10 cellular contexts compared by ENCODE assay signal in genomic region chr2:158994920-158995676, GRCh38. TPM values are rescaled to one million over a fixed set of nuclear protein-coding genes. Genes with fewer than 3 reads are reported as not detected.
A peak's percentile ranks its signal among the peaks of the same experiment; 100 is the strongest.
DNase-seq lines count a peak whose midpoint lies in the region; ATAC-seq and TF ChIP-seq lines count a peak whose summit lies in the region.
"Had no signal": no experiment of that assay in that cellular context is flagged by ENCODE, and none has a peak within 500 bp of the region (broad histone marks: within the 10 kb centered on the region; RNA-seq: fewer than 3 reads in every experiment).

No MANE protein-coding gene starts in this region.

- H3K9me3 ChIP-seq in smooth muscle cell (replicated peaks; ENCODE audit: low read depth) = no peaks in the 10 kb centered on the region

- H3K9ac ChIP-seq in smooth muscle cell (ENCODE audit: low read depth) = no peak overlapping the region

- no peaks in the 10 kb centered on the region for H3K9me3 Mint-ChIP-seq in activated CD4-positive, alpha-beta T cell treated with anti-CD3 and anti-CD28 coated beads, Interleukin-2, amount 10 ng/mL, durations not matched to agents 24 days and 14 days

- H3K27me3 Mint-ChIP-seq in activated CD4-positive, alpha-beta T cell treated with anti-CD3 and anti-CD28 coated beads, Interleukin-2, amount 10 ng/mL, durations not matched to agents 24 days and 14 days = peaks cover 3% of the 10 kb centered on the region

- intact Hi-C loops in activated CD4-positive, alpha-beta T cell treated with anti-CD3 and anti-CD28 coated beads, Interleukin-2, amount 10 ng/mL, durations not matched to agents 24 days and 14 days (cut with micrococcal nuclease) = no loop called here

- H3K4me1 Mint-ChIP-seq in activated CD4-positive, alpha-beta T cell treated with anti-CD3 and anti-CD28 coated beads, Interleukin-2, amount 10 ng/mL, durations not matched to agents 24 days and 14 days = peaks cover 2% of the 10 kb centered on the region

- peaks cover 9% of the 10 kb centered on the region for H3F3A ChIP-seq in smooth muscle cell (ENCODE audit: low read depth)

- H3K27ac Mint-ChIP-seq in activated CD4-positive, alpha-beta T cell treated with anti-CD3 and anti-CD28 coated beads, Interleukin-2, amount 10 ng/mL, durations not matched to agents 24 days and 14 days = no peak overlapping the region

- DNase-seq in NCI-H2227 (lab: John Stamatoyannopoulos, UW; ENCODE audit: unreplicated experiment) (peak; percentile 19), NCI-H2227 treated with DMSO at 0.1 percent for 48 hours (lab: John Stamatoyannopoulos, UW) (no peak), NCI-H2029 (lab: John Stamatoyannopoulos, UW) (peak; percentile 67), epithelial cell of esophagus (ENCODE audit: low read depth) (peak; percentile 25), smooth muscle cell (lab: John Stamatoyannopoulos, UW; ENCODE audit: unreplicated experiment) (no peak), NCI-H128 (lab: John Stamatoyannopoulos, UW; ENCODE audit: unreplicated experiment) (no peak)
- no peak for DNase-seq in activated CD4-positive, alpha-beta T cell treated with anti-CD3 and anti-CD28 coated beads, Interleukin-2, amount 10 ng/mL, durations not matched to agents 24 days and 14 days
- DNase-seq: amygdala, NCI-H524 treated with DMSO at 0.1 percent for 48 hours had no signal

- 27% methylated on average over 5 of the region's 5 CpGs for WGBS in smooth muscle cell (ENCODE audit: low lambda C conversion rate)

- H2AFZ ChIP-seq in smooth muscle cell (ENCODE audit: low read depth) = no peak overlapping the region

- H3K36me3 ChIP-seq in smooth muscle cell (ENCODE audit: low read depth) = no peaks in the 10 kb centered on the region

- peaks cover 13% of the 10 kb centered on the region for H3K4me1 ChIP-seq in smooth muscle cell (ENCODE audit: low read depth)

- no peaks in the 10 kb centered on the region for H3K36me3 Mint-ChIP-seq in activated CD4-positive, alpha-beta T cell treated with anti-CD3 and anti-CD28 coated beads, Interleukin-2, amount 10 ng/mL, durations not matched to agents 24 days and 14 days (ENCODE audit: low read depth)

- peaks cover 13% of the 10 kb centered on the region for H3K27me3 ChIP-seq in smooth muscle cell (ENCODE audit: low read depth)

- H3K4me3 Mint-ChIP-seq in activated CD4-positive, alpha-beta T cell treated with anti-CD3 and anti-CD28 coated beads, Interleukin-2, amount 10 ng/mL, durations not matched to agents 24 days and 14 days = no peak overlapping the region

- peak overlapping the region; percentile 25 for H3K4me2 ChIP-seq in smooth muscle cell

- peak overlapping the region; percentile 4 for H3K27ac ChIP-seq in smooth muscle cell (ENCODE audit: low read depth)

- no peak overlapping the region for H3K4me3 ChIP-seq in epithelial cell of esophagus (ENCODE audit: low read length)
- H3K4me3 ChIP-seq in smooth muscle cell = no peak overlapping the region

- TF ChIP-seq CTCF in epithelial cell of esophagus (IDR thresholded peaks at IDR 0.05; ENCODE audit: insufficient read depth, low read depth, low read length, missing control alignments) (no peak), smooth muscle cell (IDR thresholded peaks at IDR 0.05; ENCODE audit: borderline replicate concordance, insufficient read depth, poor library complexity, severe bottlenecking) (no peak)

- peaks cover 76% of the 10 kb centered on the region for H3K79me2 ChIP-seq in smooth muscle cell (ENCODE audit: low read depth)

- ATAC-seq in activated CD4-positive, CD25-positive, alpha-beta regulatory T cell treated with anti-CD3 and anti-CD28 coated beads, Interleukin-2, amount 50 U/mL, for 24 hours = no peak

- peaks cover 100% of the 10 kb centered on the region for H4K20me1 ChIP-seq in smooth muscle cell (ENCODE audit: low read depth)

RNA-seq across cellular contexts. Expression of gene TANC1, which starts 26.7 kb away (rescaled TPM):
- 30.8 and 35.3 TPM in 2 replicates for total RNA-seq in smooth muscle cell
- 9.1 and 17.0 TPM in 2 replicates for polyA plus RNA-seq in smooth muscle cell
- 0.33 and 0.37 TPM in 2 replicates for total RNA-seq in activated CD4-positive, alpha-beta T cell treated with anti-CD3 and anti-CD28 coated beads, Interleukin-2, amount 10 ng/mL, durations not matched to agents 24 days and 14 days

Comparison
In these comparisons a context has a peak if more than half of its experiments do, and no peak if none do; other contexts are left out.
1. DNase-seq: peak in NCI-H2227 (single experiment), NCI-H2029 (single experiment) and epithelial cell of esophagus (single experiment); none in NCI-H2227 treated with DMSO at 0.1 percent for 48 hours (single experiment), smooth muscle cell (single experiment), NCI-H128 (single experiment) and activated CD4-positive, alpha-beta T cell treated with anti-CD3 and anti-CD28 coated beads, Interleukin-2, amount 10 ng/mL, durations not matched to agents 24 days and 14 days (single experiment).
2. RNA of gene TANC1, which starts 26.7 kb away (total RNA-seq): 30.8 to 35.3 TPM in smooth muscle cell; 0.33 to 0.37 TPM in activated CD4-positive, alpha-beta T cell treated with anti-CD3 and anti-CD28 coated beads, Interleukin-2, amount 10 ng/mL, durations not matched to agents 24 days and 14 days; every median in the first group is over 10 times any median in the second.